ENCODE assay signal across 9 cellular contexts in genomic region chr3:173733029-173733652, GRCh38.
A peak's percentile ranks its signal among the peaks of the same experiment; 100 is the strongest.
DNase-seq lines count a peak whose midpoint lies in the region; ATAC-seq, FAIRE-seq and TF ChIP-seq lines count a peak whose summit lies in the region.
"Had no signal": no experiment of that assay in that cellular context is flagged by ENCODE, and none has a peak within 500 bp of the region (broad histone marks: within the 10 kb centered on the region; RNA-seq: fewer than 3 reads in every experiment).

No MANE protein-coding gene starts in this region.

- TF ChIP-seq CTCF in adrenal gland (IDR thresholded peaks at IDR 0.05) (peak in 4 of 6 experiments; percentile 12 to 43 (median 36)), HepG2 (CRISPR knock-in tag; IDR thresholded peaks at IDR 0.05) (no peak)

- H3K9ac ChIP-seq in HepG2 (ENCODE audit: insufficient read depth, low read depth, low read length) = no peak overlapping the region

- H3K36me3 ChIP-seq in adrenal gland (replicated peaks in 1 of 2) (no peaks in the 10 kb centered on the region), HepG2 (replicated peaks in 1 of 2; ENCODE audit: control insufficient read depth in 1 of 2, insufficient read depth in 2 of 2, low read length in 2 of 2) (no peaks in the 10 kb centered on the region)
- H3K36me3 ChIP-seq: SJSA1 had no signal

- CTCF ChIA-PET in HepG2 (lab: Yijun Ruan, JAX; ENCODE audit: low intra/inter-chr PET ratio, low total read pairs) = no interaction called here
- CTCF ChIA-PET in HEK293T (lab: Yijun Ruan, JAX) = interaction anchor here (0.8 to 1.1 kb wide), 2 partner anchors 13 to 36 kb away, joined by 3 to 4 read pairs; no protein-coding TSS in a partner anchor

- WGBS in adrenal gland, 4 donors = 38 to 58% (median 43%) methylated on average over 1 of the region's 1 CpG
- 0% methylated on average over 1 of the region's 1 CpG for WGBS in HepG2 (ENCODE audit: low lambda C conversion rate)

- no peaks in the 10 kb centered on the region for H4K20me1 ChIP-seq in HepG2 (ENCODE audit: insufficient read depth, low read length)

- peak; percentile 25 for DNase-seq in COLO829 (ENCODE audit: low spot score)
- peak; percentile 21 for DNase-seq in KBM-7
- DNase-seq in adrenal gland = peak in 1 of 7 donors; percentile 58
- DNase-seq in HepG2 (ENCODE audit: low spot score) = peak; percentile 12
- DNase-seq in stimulated activated naive CD8-positive, alpha-beta T cell treated with anti-CD3 and anti-CD28 coated beads, Interleukin-15, amount 100 ng/mL, for 72 hours = no peak
- no peak for DNase-seq in DMS153 (lab: John Stamatoyannopoulos, UW)
- DNase-seq in HEK293T (ENCODE audit: extremely low spot score) = no peak

- no TSS peak for BruUV-seq in HepG2 (replicated peaks; lab: Mats Ljungman, UMichigan)

- no peak for ATAC-seq in HepG2
- no peak for ATAC-seq in stimulated activated naive CD8-positive, alpha-beta T cell treated with anti-CD3 and anti-CD28 coated beads, Interleukin-15, amount 100 ng/mL, for 72 hours
- no peak for ATAC-seq in HG03135 (IDR thresholded peaks at IDR 0.05; ENCODE audit: unreplicated experiment)

- H3K27me3 ChIP-seq in adrenal gland = no peaks in the 10 kb centered on the region
- no peaks in the 10 kb centered on the region; a peak in 1 of 5 replicates for H3K27me3 ChIP-seq in HepG2 (ENCODE audit: control insufficient read depth in 1 of 2, insufficient read depth in 2 of 2, low read length in 2 of 2)
- H3K27me3 ChIP-seq: SJSA1 had no signal

- H3K4me3 ChIP-seq in adrenal gland (no peak overlapping the region), HepG2 (replicated peaks in 1 of 3; ENCODE audit: insufficient read depth in 1 of 3, low read depth in 2 of 3, low read length in 3 of 3) (no peak overlapping the region)
- H3K4me3 ChIP-seq: SJSA1 had no signal

- H2AFZ ChIP-seq in HepG2 (ENCODE audit: low read length) = no peak overlapping the region

- H3K4me1 Mint-ChIP-seq in stimulated activated naive CD8-positive, alpha-beta T cell treated with anti-CD3 and anti-CD28 coated beads, Interleukin-15, amount 100 ng/mL, for 72 hours = no peaks in the 10 kb centered on the region

- POLR2A ChIA-PET in HepG2 (lab: Yijun Ruan, JAX) (no interaction called here), HEK293T (lab: Yijun Ruan, JAX) (no interaction called here)

- intact Hi-C loops in adrenal gland (cut with DNase I) (no loop called here), HepG2 (cut with micrococcal nuclease; ENCODE audit: unreplicated experiment) (no loop called here)

- H3K4me2 ChIP-seq in HepG2 (ENCODE audit: low read depth, low read length) = no peak overlapping the region

- no peak for FAIRE-seq in HepG2 (lab: Jason Lieb, UNC)

- H3K4me1 ChIP-seq in adrenal gland (replicated peaks in 1 of 2) = no peaks in the 10 kb centered on the region
- no peaks in the 10 kb centered on the region for H3K4me1 ChIP-seq in HepG2 (ENCODE audit: insufficient read depth, low read length)

- TF ChIP-seq EP300 in HepG2 (IDR thresholded peaks at IDR 0.05; ENCODE audit: low read depth in 2 of 2, low read length in 2 of 2) (no peak), HepG2 (CRISPR knock-in tag; IDR thresholded peaks at IDR 0.05; ENCODE audit: borderline replicate concordance) (no peak)

- TF ChIP-seq RAD21 in HepG2 (CRISPR knock-in tag; IDR thresholded peaks at IDR 0.05) = no peak

- H3K27ac Mint-ChIP-seq in stimulated activated naive CD8-positive, alpha-beta T cell treated with anti-CD3 and anti-CD28 coated beads, Interleukin-15, amount 100 ng/mL, for 72 hours = no peak overlapping the region

- no peaks in the 10 kb centered on the region for H3K9me3 Mint-ChIP-seq in stimulated activated naive CD8-positive, alpha-beta T cell treated with anti-CD3 and anti-CD28 coated beads, Interleukin-15, amount 100 ng/mL, for 72 hours

- in situ Hi-C loops in KBM-7 (cut with MboI; ENCODE audit: low pct_unique_long_range_greater_than_20kb, low sequenced_read_pairs) (no loop called here), HepG2 (cut with HindIII; ENCODE audit: extremely low pct_ligation_motif_present, low pct_unique_long_range_greater_than_20kb) (no loop called here)

- H3K79me2 ChIP-seq in HepG2 (ENCODE audit: insufficient read depth, low read length) = no peaks in the 10 kb centered on the region

- H3K9me3 ChIP-seq in adrenal gland (replicated peaks in 1 of 3) = no peaks in the 10 kb centered on the region
- no peaks in the 10 kb centered on the region for H3K9me3 ChIP-seq in HepG2 (ENCODE audit: low read length)
- H3K9me3 ChIP-seq: SJSA1 had no signal

- H3K27ac ChIP-seq in adrenal gland (no peak overlapping the region), HepG2 (ENCODE audit: extremely low read length, insufficient read depth, low read length) (no peak overlapping the region)
- H3K27ac ChIP-seq: SJSA1 had no signal

- TF ChIP-seq POLR2A in adrenal gland (IDR thresholded peaks at IDR 0.05) (no peak), HepG2 (IDR thresholded peaks at IDR 0.05; ENCODE audit: insufficient read depth in 1 of 2, low read depth in 2 of 2, low read length in 2 of 2) (no peak)

- no peak overlapping the region for H3K4me3 Mint-ChIP-seq in stimulated activated naive CD8-positive, alpha-beta T cell treated with anti-CD3 and anti-CD28 coated beads, Interleukin-15, amount 100 ng/mL, for 72 hours

- H3K27me3 Mint-ChIP-seq in stimulated activated naive CD8-positive, alpha-beta T cell treated with anti-CD3 and anti-CD28 coated beads, Interleukin-15, amount 100 ng/mL, for 72 hours = no peaks in the 10 kb centered on the region

TF ChIP-seq in HepG2, 621 proteins besides CTCF, POLR2A, EP300 and RAD21 (continues in another document):
- TF ChIP-seq TGIF2 (CRISPR knock-in tag; IDR thresholded peaks at IDR 0.05) (no peak), RXRB (CRISPR knock-in tag; IDR thresholded peaks at IDR 0.05; ENCODE audit: borderline replicate concordance) (no peak), TP53 (CRISPR knock-in tag; conservative IDR thresholded peaks at IDR 0.05) (no peak)

TF ChIP-seq in HEK293T, 16 proteins besides CTCF, POLR2A, EP300 and RAD21:
- TF ChIP-seq LEF1 (IDR thresholded peaks at IDR 0.05; ENCODE audit: borderline replicate concordance) = no peak

Comparison
In these comparisons a context has a peak if more than half of its experiments do, and no peak if none do; other contexts are left out.
1. DNase-seq: peak in COLO829 (single experiment), KBM-7 (single experiment) and HepG2 (single experiment); none in stimulated activated naive CD8-positive, alpha-beta T cell treated with anti-CD3 and anti-CD28 coated beads, Interleukin-15, amount 100 ng/mL, for 72 hours (0 of 2), DMS153 (single experiment) and HEK293T (single experiment).